19 cellular contexts compared by ENCODE assay signal in genomic region chr12:98530068-98530467, GRCh38.
"Had no signal": no experiment of that assay in that cellular context is flagged by ENCODE, and none has a peak within 500 bp of the region (broad histone marks: within the 10 kb centered on the region; RNA-seq: fewer than 3 reads in every experiment).

No MANE protein-coding gene starts in this region.

- H3K27ac Mint-ChIP-seq: memory B cell, mesothelial cell of epicardium, natural killer cell, neural progenitor cell had no signal

- H3K4me2 ChIP-seq: neural progenitor cell had no signal

- H3K4me3 Mint-ChIP-seq: memory B cell, mesothelial cell of epicardium, natural killer cell, neural progenitor cell had no signal

- H3K27ac ChIP-seq: esophagus squamous epithelium, gastroesophageal sphincter, left lung, lower lobe of right lung, neural progenitor cell, ovary, right atrium auricular region had no signal

- H3K4me3 ChIP-seq: esophagus squamous epithelium, gastroesophageal sphincter, left lung, lower lobe of right lung, neural progenitor cell, ovary, right atrium auricular region had no signal

- ATAC-seq: gastroesophageal sphincter, left lung, lower lobe of right lung, natural killer cell had no signal

- H3K4me1 ChIP-seq: esophagus squamous epithelium, left lung, lower lobe of right lung, neural progenitor cell, right atrium auricular region had no signal

- DNase-seq: dermis blood vessel endothelial cell; esophagus squamous epithelium; foreskin fibroblast; glutamatergic neuron; islet precursor cell; left lung; lower lobe of right lung; natural killer cell; nucleus accumbens; ovary; small intestine; stimulated activated CD4-positive, alpha-beta T cell treated with anti-CD3 and anti-CD28 coated beads, Interleukin-12 subunit alpha, Interleukin-12 subunit beta, amount 100 ng/mL, for 4 hours; stimulated activated naive CD4-positive, alpha-beta T cell treated with Interleukin-2 at 50 U/mL for 16 hours; trophoblast cell had no signal

- H3K9ac ChIP-seq: neural progenitor cell had no signal

- H2AFZ ChIP-seq: neural progenitor cell had no signal

- H3K36me3 ChIP-seq: ovary had no signal

- H3K4me1 Mint-ChIP-seq: neural progenitor cell had no signal

- H3K27me3 Mint-ChIP-seq: memory B cell had no signal

- H3K9me3 ChIP-seq: esophagus squamous epithelium, gastroesophageal sphincter, left lung, lower lobe of right lung, ovary, right atrium auricular region had no signal

- H3K27me3 ChIP-seq: esophagus squamous epithelium, gastroesophageal sphincter, left lung, neural progenitor cell, ovary, right atrium auricular region had no signal

- H3K9me3 Mint-ChIP-seq: memory B cell, mesothelial cell of epicardium, natural killer cell, neural progenitor cell had no signal

- FAIRE-seq: small intestine had no signal
